Comparison of ENCODE assay signal across 25 cellular contexts in the genomic region with DNA sequence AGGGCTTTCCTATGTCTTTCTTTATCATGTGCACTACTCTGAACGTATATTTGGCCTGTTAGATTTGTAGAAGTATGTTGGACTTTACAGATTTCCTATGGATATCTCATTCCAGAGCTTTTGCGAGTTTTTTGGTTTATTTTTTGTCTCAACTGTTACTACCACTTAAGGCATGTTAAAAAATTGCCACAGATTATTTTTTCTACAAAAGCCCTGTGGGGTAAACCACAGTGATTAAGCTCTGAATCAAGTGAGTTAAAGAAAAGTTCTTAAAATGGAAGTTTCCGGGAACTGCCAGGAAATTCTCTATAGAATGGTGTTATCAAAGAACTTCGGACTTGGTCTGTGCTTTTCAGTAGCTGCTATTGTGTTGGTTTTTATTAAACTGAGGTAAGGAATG.
DNase-seq lines count a peak whose midpoint lies in the region; ATAC-seq, FAIRE-seq and TF ChIP-seq lines count a peak whose summit lies in the region.
"Had no signal": no experiment of that assay in that cellular context is flagged by ENCODE, and none has a peak within 500 bp of the region (broad histone marks: within the 10 kb centered on the region; RNA-seq: fewer than 3 reads in every experiment).

No MANE protein-coding gene starts in this region.

- no peaks in the 10 kb centered on the region for H3K9me3 Mint-ChIP-seq in stimulated activated naive CD8-positive, alpha-beta T cell treated with anti-CD3 and anti-CD28 coated beads, Interleukin-15, Interleukin-2, amounts not matched to agents 100 ng/mL and 50 ng/mL, for 24 hours
- no peaks in the 10 kb centered on the region for H3K9me3 Mint-ChIP-seq in stimulated activated naive CD8-positive, alpha-beta T cell treated with anti-CD3 and anti-CD28 coated beads, Interleukin-15, amount 100 ng/mL, for 72 hours
- H3K9me3 Mint-ChIP-seq: CD4-positive, alpha-beta T cell; IgD-negative memory B cell had no signal

- DNase-seq in stimulated activated naive CD8-positive, alpha-beta T cell treated with anti-CD3 and anti-CD28 coated beads, Interleukin-15, amount 100 ng/mL, for 72 hours: no peak
- no peak for DNase-seq in RCC 7860 (ENCODE audit: low spot score)
- peak; percentile 9 to 37 for DNase-seq in cardiac fibroblast (ENCODE audit: low read depth in 2 of 2)
- no peak for DNase-seq in NCI-H748 (lab: John Stamatoyannopoulos, UW; ENCODE audit: unreplicated experiment)
- DNase-seq in NCI-H82 (lab: John Stamatoyannopoulos, UW): no peak
- DNase-seq: CD4-positive, alpha-beta T cell; COR-L47; GF-D8; HCEC 1CT; NCI-H1105; NCI-H146; NCI-H1930; NCI-H2107; NCI-H524; NCI-H774; NK-92 treated with Interleukin-12 subunit alpha and Interleukin-12 subunit beta, amount 100 ng/mL, for 24 hours; PC-3; SJCRH30 had no signal

- peaks cover 29% of the 10 kb centered on the region for H3K36me3 Mint-ChIP-seq in stimulated activated naive CD8-positive, alpha-beta T cell treated with anti-CD3 and anti-CD28 coated beads, Interleukin-15, Interleukin-2, amounts not matched to agents 100 ng/mL and 50 ng/mL, for 24 hours (ENCODE audit: low read depth)
- H3K36me3 Mint-ChIP-seq: IgD-negative memory B cell had no signal

- peak; percentile 18 for FAIRE-seq in RCC 7860 (lab: Jason Lieb, UNC)
- FAIRE-seq: GM12891, H1 had no signal

- no peak overlapping the region for H3K4me3 ChIP-seq in cardiac fibroblast (replicated peaks in 1 of 2; ENCODE audit: low read depth in 2 of 2, low read length in 2 of 2)
- H3K4me3 ChIP-seq: BLaER1 treated with 17β-estradiol and CSF1 and Interleukin-3, amounts not matched to agents 10 nM and 100 nM; SJCRH30 had no signal

- TF ChIP-seq CTCF in cardiac fibroblast (IDR thresholded peaks at IDR 0.05; ENCODE audit: low read depth, low read length): no peak

- peaks cover 12% of the 10 kb centered on the region for H3K4me1 Mint-ChIP-seq in stimulated activated naive CD8-positive, alpha-beta T cell treated with anti-CD3 and anti-CD28 coated beads, Interleukin-15, Interleukin-2, amounts not matched to agents 100 ng/mL and 50 ng/mL, for 24 hours (ENCODE audit: low read depth)
- H3K4me1 Mint-ChIP-seq in stimulated activated naive CD8-positive, alpha-beta T cell treated with anti-CD3 and anti-CD28 coated beads, Interleukin-15, amount 100 ng/mL, for 72 hours: no peaks in the 10 kb centered on the region
- H3K4me1 Mint-ChIP-seq: IgD-negative memory B cell had no signal

- no peak overlapping the region for H3K4me3 Mint-ChIP-seq in stimulated activated naive CD8-positive, alpha-beta T cell treated with anti-CD3 and anti-CD28 coated beads, Interleukin-15, Interleukin-2, amounts not matched to agents 100 ng/mL and 50 ng/mL, for 24 hours
- H3K4me3 Mint-ChIP-seq in stimulated activated naive CD8-positive, alpha-beta T cell treated with anti-CD3 and anti-CD28 coated beads, Interleukin-15, amount 100 ng/mL, for 72 hours: no peak overlapping the region
- H3K4me3 Mint-ChIP-seq: CD4-positive, alpha-beta T cell; IgD-negative memory B cell had no signal

- H3K27me3 Mint-ChIP-seq in stimulated activated naive CD8-positive, alpha-beta T cell treated with anti-CD3 and anti-CD28 coated beads, Interleukin-15, Interleukin-2, amounts not matched to agents 100 ng/mL and 50 ng/mL, for 24 hours: no peaks in the 10 kb centered on the region
- no peaks in the 10 kb centered on the region for H3K27me3 Mint-ChIP-seq in stimulated activated naive CD8-positive, alpha-beta T cell treated with anti-CD3 and anti-CD28 coated beads, Interleukin-15, amount 100 ng/mL, for 72 hours
- H3K27me3 Mint-ChIP-seq: CD4-positive, alpha-beta T cell; IgD-negative memory B cell had no signal

- H3K27ac Mint-ChIP-seq in stimulated activated naive CD8-positive, alpha-beta T cell treated with anti-CD3 and anti-CD28 coated beads, Interleukin-15, Interleukin-2, amounts not matched to agents 100 ng/mL and 50 ng/mL, for 24 hours: peak overlapping the region; percentile 54
- H3K27ac Mint-ChIP-seq in stimulated activated naive CD8-positive, alpha-beta T cell treated with anti-CD3 and anti-CD28 coated beads, Interleukin-15, amount 100 ng/mL, for 72 hours: no peak overlapping the region
- H3K27ac Mint-ChIP-seq: CD4-positive, alpha-beta T cell; IgD-negative memory B cell had no signal

- ATAC-seq in stimulated activated naive CD8-positive, alpha-beta T cell treated with anti-CD3 and anti-CD28 coated beads, Interleukin-15, amount 100 ng/mL, for 72 hours: no peak
- no peak for ATAC-seq in HG02759 (IDR thresholded peaks at IDR 0.05; ENCODE audit: unreplicated experiment)
- ATAC-seq: PC-3, Right ventricle myocardium inferior had no signal

Comparison
In these comparisons a context has a peak if more than half of its experiments do, and no peak if none do; other contexts are left out.
1. DNase-seq: peak in cardiac fibroblast (2 of 2); none in stimulated activated naive CD8-positive, alpha-beta T cell treated with anti-CD3 and anti-CD28 coated beads, Interleukin-15, amount 100 ng/mL, for 72 hours (0 of 2), RCC 7860 (single experiment), NCI-H748 (single experiment) and NCI-H82 (single experiment).